ENCODE assay signal across 16 cellular contexts in genomic region chr16:80723091-80723490, GRCh38.
DNase-seq lines count a peak whose midpoint lies in the region; ATAC-seq and TF ChIP-seq lines count a peak whose summit lies in the region.
"Had no signal": no experiment of that assay in that cellular context is flagged by ENCODE, and none has a peak within 500 bp of the region (broad histone marks: within the 10 kb centered on the region; RNA-seq: fewer than 3 reads in every experiment).

No MANE protein-coding gene starts in this region.

- DNase-seq in Karpas-422: peak; percentile 25
- peak; percentile 18 for DNase-seq in ecto neural progenitor cell (ENCODE audit: low spot score)
- peak; percentile 17 for DNase-seq in prostate gland (ENCODE audit: low spot score)
- no peak for DNase-seq in NCI-H1930 (lab: John Stamatoyannopoulos, UW)
- no peak for DNase-seq in SKM-1 treated with dmso at 0.1 percent for 144 hours (lab: John Stamatoyannopoulos, UW; ENCODE audit: unreplicated experiment)
- DNase-seq: C1 segment of cervical spinal cord; CD4-positive, CD25-positive, alpha-beta regulatory T cell; CD8-positive, alpha-beta T cell; DMS 273 treated with DMSO at 0.1 percent for 48 hours; DMS79; EL; GDM1; GOT3; HFFc6 had no signal

- H3K9ac ChIP-seq in Karpas-422 (ENCODE audit: low read length): no peak overlapping the region

- no peaks in the 10 kb centered on the region for H3K4me1 ChIP-seq in Karpas-422 (ENCODE audit: low read length)
- peaks cover 2% of the 10 kb centered on the region for H3K4me1 ChIP-seq in prostate gland (replicated peaks)
- H3K4me1 ChIP-seq: HAP-1 had no signal

- TF ChIP-seq CTCF in prostate gland (IDR thresholded peaks at IDR 0.05): no peak

- no peak overlapping the region for H2AFZ ChIP-seq in Karpas-422 (ENCODE audit: low read length)

- no peaks in the 10 kb centered on the region for H4K20me1 ChIP-seq in Karpas-422 (ENCODE audit: insufficient read depth, low read depth, low read length)

- no peak for TF ChIP-seq POLR2A in prostate gland (IDR thresholded peaks at IDR 0.05)

- H3K27ac ChIP-seq in Karpas-422 (ENCODE audit: low read length): no peak overlapping the region
- H3K27ac ChIP-seq in prostate gland: no peak overlapping the region

- no peaks in the 10 kb centered on the region for H3K79me2 ChIP-seq in Karpas-422 (ENCODE audit: low read length)

- 63% methylated on average over 4 of the region's 4 CpGs for WGBS in prostate gland

- no peak overlapping the region for H3K4me2 ChIP-seq in Karpas-422 (ENCODE audit: low read depth, low read length, poor library complexity, severe bottlenecking)

- no peak for ATAC-seq in GM19395 (IDR thresholded peaks at IDR 0.05; ENCODE audit: unreplicated experiment)
- ATAC-seq: CD8-positive, alpha-beta T cell had no signal

- no peaks in the 10 kb centered on the region for H3K9me2 ChIP-seq in Karpas-422 (replicated peaks; ENCODE audit: insufficient read depth, low read length)

- no peaks in the 10 kb centered on the region for H3K27me3 ChIP-seq in Karpas-422 (ENCODE audit: low read length)
- H3K27me3 ChIP-seq in prostate gland (replicated peaks; ENCODE audit: insufficient read depth): no peaks in the 10 kb centered on the region

- H3K9me3 ChIP-seq in Karpas-422 (ENCODE audit: low read length) (no peaks in the 10 kb centered on the region), prostate gland (no peaks in the 10 kb centered on the region)
- H3K9me3 ChIP-seq: HAP-1 had no signal

- H3K4me3 ChIP-seq in Karpas-422 (ENCODE audit: low read length): no peak overlapping the region
- H3K4me3 ChIP-seq in prostate gland: no peak overlapping the region
- H3K4me3 ChIP-seq: HAP-1 had no signal

- no peaks in the 10 kb centered on the region for H3K36me3 ChIP-seq in Karpas-422 (ENCODE audit: insufficient read depth, low read length)
- H3K36me3 ChIP-seq in prostate gland: no peaks in the 10 kb centered on the region
- H3K36me3 ChIP-seq: HAP-1 had no signal

- intact Hi-C loops in prostate gland (cut with DNase I): no loop called here

Comparison
In these comparisons a context has a peak if more than half of its experiments do, and no peak if none do; other contexts are left out.
1. DNase-seq: peak in Karpas-422 (single experiment), ecto neural progenitor cell (single experiment) and prostate gland (single experiment); none in NCI-H1930 (0 of 2) and SKM-1 treated with dmso at 0.1 percent for 144 hours (single experiment).